In genomic region chr14:105414456-105415371, GRCh38 we compare ENCODE assay signal across 1 cellular context.
A peak's percentile ranks its signal among the peaks of the same experiment; 100 is the strongest.
TF ChIP-seq lines count a peak whose summit lies in the region.

No MANE protein-coding gene starts in this region.

TF ChIP-seq in HepG2, 621 proteins besides CTCF, POLR2A, EP300 and RAD21 (continued from another document and continues in another):
- TF ChIP-seq, protein P1, sequence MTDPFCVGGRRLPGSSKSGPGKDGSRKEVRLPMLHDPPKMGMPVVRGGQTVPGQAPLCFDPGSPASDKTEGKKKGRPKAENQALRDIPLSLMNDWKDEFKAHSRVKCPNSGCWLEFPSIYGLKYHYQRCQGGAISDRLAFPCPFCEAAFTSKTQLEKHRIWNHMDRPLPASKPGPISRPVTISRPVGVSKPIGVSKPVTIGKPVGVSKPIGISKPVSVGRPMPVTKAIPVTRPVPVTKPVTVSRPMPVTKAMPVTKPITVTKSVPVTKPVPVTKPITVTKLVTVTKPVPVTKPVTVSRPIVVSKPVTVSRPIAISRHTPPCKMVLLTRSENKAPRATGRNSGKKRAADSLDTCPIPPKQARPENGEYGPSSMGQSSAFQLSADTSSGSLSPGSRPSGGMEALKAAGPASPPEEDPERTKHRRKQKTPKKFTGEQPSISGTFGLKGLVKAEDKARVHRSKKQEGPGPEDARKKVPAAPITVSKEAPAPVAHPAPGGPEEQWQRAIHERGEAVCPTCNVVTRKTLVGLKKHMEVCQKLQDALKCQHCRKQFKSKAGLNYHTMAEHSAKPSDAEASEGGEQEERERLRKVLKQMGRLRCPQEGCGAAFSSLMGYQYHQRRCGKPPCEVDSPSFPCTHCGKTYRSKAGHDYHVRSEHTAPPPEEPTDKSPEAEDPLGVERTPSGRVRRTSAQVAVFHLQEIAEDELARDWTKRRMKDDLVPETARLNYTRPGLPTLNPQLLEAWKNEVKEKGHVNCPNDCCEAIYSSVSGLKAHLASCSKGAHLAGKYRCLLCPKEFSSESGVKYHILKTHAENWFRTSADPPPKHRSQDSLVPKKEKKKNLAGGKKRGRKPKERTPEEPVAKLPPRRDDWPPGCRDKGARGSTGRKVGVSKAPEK (CRISPR knock-in tag; IDR thresholded peaks at IDR 0.05; ENCODE audit: borderline replicate concordance): no peak
- TF ChIP-seq, protein P2, sequence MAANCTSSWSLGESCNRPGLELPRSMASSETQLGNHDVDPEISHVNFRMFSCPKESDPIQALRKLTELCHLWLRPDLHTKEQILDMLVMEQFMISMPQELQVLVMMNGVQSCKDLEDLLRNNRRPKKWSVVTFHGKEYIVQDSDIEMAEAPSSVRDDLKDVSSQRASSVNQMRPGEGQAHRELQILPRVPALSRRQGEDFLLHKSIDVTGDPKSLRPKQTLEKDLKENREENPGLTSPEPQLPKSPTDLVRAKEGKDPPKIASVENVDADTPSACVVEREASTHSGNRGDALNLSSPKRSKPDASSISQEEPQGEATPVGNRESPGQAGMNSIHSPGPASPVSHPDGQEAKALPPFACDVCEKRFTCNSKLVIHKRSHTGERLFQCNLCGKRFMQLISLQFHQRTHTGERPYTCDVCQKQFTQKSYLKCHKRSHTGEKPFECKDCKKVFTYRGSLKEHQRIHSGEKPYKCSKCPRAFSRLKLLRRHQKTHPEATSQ (CRISPR knock-in tag; IDR thresholded peaks at IDR 0.05; ENCODE audit: borderline replicate concordance): no peak
- TF ChIP-seq ZNF383 (CRISPR knock-in tag; IDR thresholded peaks at IDR 0.05; ENCODE audit: borderline replicate concordance) (no peak), KDM4B (CRISPR knock-in tag; IDR thresholded peaks at IDR 0.05) (no peak), NFE2 (CRISPR knock-in tag; IDR thresholded peaks at IDR 0.05) (no peak), UBTF (CRISPR knock-in tag; IDR thresholded peaks at IDR 0.05) (peak; percentile 35), ZNF468 (CRISPR knock-in tag; IDR thresholded peaks at IDR 0.05) (no peak), ZBTB33 (CRISPR knock-in tag; IDR thresholded peaks at IDR 0.05) (peak; percentile 57; the same call in 1 of the 2 replicates), MAZ (IDR thresholded peaks at IDR 0.05; ENCODE audit: borderline replicate concordance, low read depth, low read length) (no peak), MAZ (CRISPR knock-in tag; IDR thresholded peaks at IDR 0.05; ENCODE audit: low read depth) (peak; percentile 81), ZNF256 (CRISPR knock-in tag; conservative IDR thresholded peaks at IDR 0.05) (no peak), DNMT3B (CRISPR knock-in tag; conservative IDR thresholded peaks at IDR 0.05) (no peak), ZBTB25 (CRISPR knock-in tag; IDR thresholded peaks at IDR 0.05) (no peak), REST (IDR thresholded peaks at IDR 0.05; ENCODE audit: borderline replicate concordance in 1 of 2, low read depth in 1 of 2, low read length in 2 of 2) (no peak), ZNF350 (CRISPR knock-in tag; IDR thresholded peaks at IDR 0.05; ENCODE audit: borderline replicate concordance, low read depth) (no peak), ELF1 (CRISPR knock-in tag; IDR thresholded peaks at IDR 0.05) (no peak), DNMT1 (CRISPR knock-in tag; IDR thresholded peaks at IDR 0.05) (no peak), CENPBD1 (CRISPR knock-in tag; IDR thresholded peaks at IDR 0.05; ENCODE audit: borderline replicate concordance, low read depth) (no peak), ZNF20 (CRISPR knock-in tag; IDR thresholded peaks at IDR 0.05) (no peak), ZNF549 (CRISPR knock-in tag; IDR thresholded peaks at IDR 0.05) (no peak), ETS1 (CRISPR knock-in tag; IDR thresholded peaks at IDR 0.05) (no peak), ZNF12 (CRISPR knock-in tag; IDR thresholded peaks at IDR 0.05) (no peak), ZNF550 (CRISPR knock-in tag; IDR thresholded peaks at IDR 0.05; ENCODE audit: borderline replicate concordance) (no peak), GPN1 (CRISPR knock-in tag; IDR thresholded peaks at IDR 0.05; ENCODE audit: borderline replicate concordance) (no peak), MATR3 (CRISPR knock-in tag; IDR thresholded peaks at IDR 0.05) (no peak), ZNF543 (CRISPR knock-in tag; IDR thresholded peaks at IDR 0.05) (0 out of 2 replicates have a peak, but pooled peaks have one; percentile 20), RFX3 (CRISPR knock-in tag; IDR thresholded peaks at IDR 0.05) (no peak), ZFP1 (CRISPR knock-in tag; IDR thresholded peaks at IDR 0.05) (no peak), ZNF83 (CRISPR knock-in tag; IDR thresholded peaks at IDR 0.05; ENCODE audit: borderline replicate concordance) (no peak), SKI (IDR thresholded peaks at IDR 0.05; ENCODE audit: partially characterized antibody) (no peak), KLF16 (CRISPR knock-in tag; IDR thresholded peaks at IDR 0.05) (no peak), YY1 (IDR thresholded peaks at IDR 0.05; ENCODE audit: insufficient read depth, insufficient replicate concordance, low read depth, low read length) (peak; percentile 50), JARID2 (CRISPR knock-in tag; IDR thresholded peaks at IDR 0.05; ENCODE audit: insufficient replicate concordance) (no peak), RBAK (CRISPR knock-in tag; IDR thresholded peaks at IDR 0.05) (no peak), REL (CRISPR knock-in tag; conservative IDR thresholded peaks at IDR 0.05) (no peak), RBFOX2 (IDR thresholded peaks at IDR 0.05; ENCODE audit: low read depth, low read length) (peak; percentile 74), U2AF1 (optimal IDR thresholded peaks at IDR 0.05; ENCODE audit: low read depth, low read length) (no peak), ONECUT2 (CRISPR knock-in tag; IDR thresholded peaks at IDR 0.05) (no peak), ELF3 (CRISPR knock-in tag; IDR thresholded peaks at IDR 0.05) (no peak), ZNF138 (CRISPR knock-in tag; IDR thresholded peaks at IDR 0.05; ENCODE audit: low read depth) (no peak), ZNF713 (CRISPR knock-in tag; IDR thresholded peaks at IDR 0.05) (no peak), ZNF607 (CRISPR knock-in tag; IDR thresholded peaks at IDR 0.05; ENCODE audit: borderline replicate concordance) (no peak), TCF7L2 (IDR thresholded peaks at IDR 0.05; ENCODE audit: low read depth, low read length) (no peak), PHF20 (CRISPR knock-in tag; IDR thresholded peaks at IDR 0.05) (peak; percentile 32; the same call in 1 of the 2 replicates), MAFK (conservative IDR thresholded peaks at IDR 0.05 in 1 of 2, IDR thresholded peaks at IDR 0.05 in 1 of 2; ENCODE audit: low read length in 2 of 2) (no peak), JUN (CRISPR knock-in tag; IDR thresholded peaks at IDR 0.05) (no peak), ZNF576 (CRISPR knock-in tag; IDR thresholded peaks at IDR 0.05) (no peak), NCOA1 (CRISPR knock-in tag; IDR thresholded peaks at IDR 0.05) (no peak), HNF4G (IDR thresholded peaks at IDR 0.05; ENCODE audit: borderline replicate concordance, low read depth, low read length) (no peak), HNF4G (CRISPR knock-in tag; IDR thresholded peaks at IDR 0.05; ENCODE audit: borderline replicate concordance, low read depth) (no peak), ZNF234 (CRISPR knock-in tag; conservative IDR thresholded peaks at IDR 0.05) (no peak), ADNP (CRISPR knock-in tag; IDR thresholded peaks at IDR 0.05) (no peak), TCF7 (IDR thresholded peaks at IDR 0.05; ENCODE audit: low read depth) (no peak)
- TF ChIP-seq, protein P3, sequence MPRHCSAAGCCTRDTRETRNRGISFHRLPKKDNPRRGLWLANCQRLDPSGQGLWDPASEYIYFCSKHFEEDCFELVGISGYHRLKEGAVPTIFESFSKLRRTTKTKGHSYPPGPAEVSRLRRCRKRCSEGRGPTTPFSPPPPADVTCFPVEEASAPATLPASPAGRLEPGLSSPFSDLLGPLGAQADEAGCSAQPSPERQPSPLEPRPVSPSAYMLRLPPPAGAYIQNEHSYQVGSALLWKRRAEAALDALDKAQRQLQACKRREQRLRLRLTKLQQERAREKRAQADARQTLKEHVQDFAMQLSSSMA (CRISPR knock-in tag; IDR thresholded peaks at IDR 0.05): no peak
